In the genomic region with DNA sequence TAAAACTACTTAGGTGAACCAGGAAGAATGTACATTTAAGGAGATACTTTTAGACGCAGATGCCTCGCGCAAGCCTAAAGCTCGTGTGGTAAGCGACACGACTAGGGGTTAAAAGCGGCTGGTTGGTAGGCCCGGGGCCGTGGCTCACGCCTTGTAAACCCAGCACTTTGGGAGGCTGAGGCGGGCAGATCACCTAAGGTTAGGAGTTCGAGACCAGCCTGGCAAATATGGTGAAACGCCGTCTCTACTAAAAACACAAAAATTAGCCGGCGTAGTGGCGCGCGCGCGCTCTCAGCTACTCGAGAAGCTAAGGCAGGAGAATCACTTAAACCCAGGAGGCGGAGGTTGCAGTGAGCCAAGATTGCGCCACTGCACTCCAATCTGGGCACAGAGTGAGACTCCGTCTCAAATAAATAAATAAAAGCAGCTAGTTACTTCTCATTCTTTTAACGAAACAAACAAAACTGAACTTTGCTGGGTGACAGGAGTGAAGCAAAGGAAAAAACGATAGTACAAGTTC, we compare ENCODE assay signal across 7 cellular contexts.
DNase-seq lines count a peak whose midpoint lies in the region; ATAC-seq and TF ChIP-seq lines count a peak whose summit lies in the region.

No MANE protein-coding gene starts in this region.

- peak overlapping the region; percentile 92 for H3K4me3 ChIP-seq in choroid plexus epithelial cell (ENCODE audit: low read depth, low read length)

- no peak for TF ChIP-seq CTCF in choroid plexus epithelial cell (conservative IDR thresholded peaks at IDR 0.05; ENCODE audit: low read depth, low read length)

- no peak for ATAC-seq in GM21390 (IDR thresholded peaks at IDR 0.05; ENCODE audit: unreplicated experiment)

- DNase-seq in HK-2 (ENCODE audit: unreplicated experiment) (peak; percentile 21), T1000 (lab: John Stamatoyannopoulos, UW) (peak; percentile 74), choroid plexus epithelial cell (ENCODE audit: low read depth) (peak; percentile 49), left kidney (ENCODE audit: low read depth, low spot score) (peak; percentile 44), NCI-H2081 (lab: John Stamatoyannopoulos, UW) (no peak)
- DNase-seq in stimulated activated CD4-positive, alpha-beta T cell treated with anti-CD3 and anti-CD28 coated beads, Interleukin-4, amount 100 ng/mL, for 24 hours: peak; percentile 31

Comparison
In these comparisons a context has a peak if more than half of its experiments do, and no peak if none do; other contexts are left out.
1. DNase-seq: peak in HK-2 (single experiment), T1000 (single experiment), choroid plexus epithelial cell (single experiment), left kidney (single experiment) and stimulated activated CD4-positive, alpha-beta T cell treated with anti-CD3 and anti-CD28 coated beads, Interleukin-4, amount 100 ng/mL, for 24 hours (single experiment); none in NCI-H2081 (0 of 2).